Comparison of ENCODE assay signal across 15 cellular contexts in genomic region chr18:73975266-73975665, GRCh38.
A peak's percentile ranks its signal among the peaks of the same experiment; 100 is the strongest.
DNase-seq lines count a peak whose midpoint lies in the region.
"Had no signal": no experiment of that assay in that cellular context is flagged by ENCODE, and none has a peak within 500 bp of the region (broad histone marks: within the 10 kb centered on the region; RNA-seq: fewer than 3 reads in every experiment).

No MANE protein-coding gene starts in this region.

- no peak overlapping the region for H3K27ac Mint-ChIP-seq in T-helper 2 cell treated with Interferon-gamma antibody and Interleukin-4, amounts not matched to agents 5 μg/mL and 100 μg/mL, for 36 hours
- H3K27ac Mint-ChIP-seq: progenitor cell of endocrine pancreas had no signal

- H3K4me1 ChIP-seq in BLaER1, result peaks cover 29% of the 10 kb centered on the region
- H3K4me1 ChIP-seq: adrenal gland, colonic mucosa, tibial artery had no signal

- no peak overlapping the region for H3K4me3 ChIP-seq in BLaER1
- H3K4me3 ChIP-seq: adrenal gland, colonic mucosa, hepatocyte, tibial artery had no signal

- no peaks in the 10 kb centered on the region for H3K27me3 Mint-ChIP-seq in T-helper 2 cell treated with Interferon-gamma antibody and Interleukin-4, amounts not matched to agents 5 μg/mL and 100 μg/mL, for 36 hours (ENCODE audit: low read depth)

- no peaks in the 10 kb centered on the region for H3K27me3 ChIP-seq in BLaER1
- H3K27me3 ChIP-seq: colonic mucosa, hepatocyte, tibial artery had no signal

- H3K4me1 Mint-ChIP-seq in T-helper 2 cell treated with Interferon-gamma antibody and Interleukin-4, amounts not matched to agents 5 μg/mL and 100 μg/mL, for 36 hours (ENCODE audit: low read depth), result peaks cover 14% of the 10 kb centered on the region

- no peak overlapping the region for H3K27ac ChIP-seq in BLaER1
- H3K27ac ChIP-seq: adrenal gland, C4-2B, colonic mucosa, hepatocyte, tibial artery had no signal

- H4K20me1 ChIP-seq in BLaER1, result no peaks in the 10 kb centered on the region

- H3K9me3 Mint-ChIP-seq in T-helper 2 cell treated with Interferon-gamma antibody and Interleukin-4, amounts not matched to agents 5 μg/mL and 100 μg/mL, for 36 hours, result no peaks in the 10 kb centered on the region

- H3K4me2 ChIP-seq in BLaER1, result peak overlapping the region; percentile 69
- H3K4me2 ChIP-seq: hepatocyte had no signal

- no peaks in the 10 kb centered on the region for H3K36me3 ChIP-seq in BLaER1
- H3K36me3 ChIP-seq: adrenal gland, colonic mucosa, tibial artery had no signal

- H3K9ac ChIP-seq in BLaER1, result no peak overlapping the region

- no peaks in the 10 kb centered on the region for H3K9me3 ChIP-seq in BLaER1
- H3K9me3 ChIP-seq: adrenal gland, colonic mucosa, tibial artery had no signal

- no peak overlapping the region for H3K4me3 Mint-ChIP-seq in T-helper 2 cell treated with Interferon-gamma antibody and Interleukin-4, amounts not matched to agents 5 μg/mL and 100 μg/mL, for 36 hours

- DNase-seq in GF-D8 (lab: John Stamatoyannopoulos, UW) (peak; percentile 13), foreskin melanocyte (peak; percentile 19), NCI-H524 treated with DMSO at 0.1 percent for 48 hours (lab: John Stamatoyannopoulos, UW) (no peak), DMS 273 (lab: John Stamatoyannopoulos, UW; ENCODE audit: unreplicated experiment) (no peak), 8988T (no peak)
- peak; percentile 42 for DNase-seq in T-helper 2 cell treated with Interferon-gamma antibody and Interleukin-4, amounts not matched to agents 5 μg/mL and 100 μg/mL, for 36 hours (ENCODE audit: low spot score)
- DNase-seq: adrenal gland, colonic mucosa, left cardiac atrium, NCI-H2081, tibial artery had no signal

- H3K36me3 Mint-ChIP-seq in T-helper 2 cell treated with Interferon-gamma antibody and Interleukin-4, amounts not matched to agents 5 μg/mL and 100 μg/mL, for 36 hours (ENCODE audit: low read depth), result no peaks in the 10 kb centered on the region

Comparison
In these comparisons a context has a peak if more than half of its experiments do, and no peak if none do; other contexts are left out.
1. DNase-seq: peak in GF-D8 (single experiment), T-helper 2 cell treated with Interferon-gamma antibody and Interleukin-4, amounts not matched to agents 5 μg/mL and 100 μg/mL, for 36 hours (single experiment) and foreskin melanocyte (single experiment); none in NCI-H524 treated with DMSO at 0.1 percent for 48 hours (single experiment), DMS 273 (single experiment) and 8988T (single experiment).